In the genomic region with DNA sequence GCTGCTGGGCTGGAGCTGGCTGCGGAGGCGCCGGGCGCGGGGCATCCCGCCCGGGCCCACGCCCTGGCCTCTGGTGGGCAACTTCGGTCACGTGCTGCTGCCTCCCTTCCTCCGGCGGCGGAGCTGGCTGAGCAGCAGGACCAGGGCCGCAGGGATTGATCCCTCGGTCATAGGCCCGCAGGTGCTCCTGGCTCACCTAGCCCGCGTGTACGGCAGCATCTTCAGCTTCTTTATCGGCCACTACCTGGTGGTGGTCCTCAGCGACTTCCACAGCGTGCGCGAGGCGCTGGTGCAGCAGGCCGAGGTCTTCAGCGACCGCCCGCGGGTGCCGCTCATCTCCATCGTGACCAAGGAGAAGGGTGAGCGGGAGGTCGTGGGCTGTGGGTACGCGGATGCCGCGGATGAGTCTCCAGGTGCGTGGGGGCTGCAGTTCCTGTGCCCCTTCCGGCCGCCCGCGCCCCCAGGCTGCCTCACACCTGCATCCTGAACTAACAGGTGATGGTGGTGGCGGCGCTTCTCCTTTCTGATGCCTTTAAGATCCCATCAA, we compare ENCODE assay signal across 8 cellular contexts. TPM values are rescaled to one million over a fixed set of nuclear protein-coding genes. Genes with fewer than 3 reads are reported as not detected.
A peak's percentile ranks its signal among the peaks of the same experiment; 100 is the strongest.
DNase-seq lines count a peak whose midpoint lies in the region; ATAC-seq and TF ChIP-seq lines count a peak whose summit lies in the region.

No MANE protein-coding gene starts in this region.

- peak overlapping the region; percentile 78 for H3K4me3 ChIP-seq in GM23248
- H3K4me3 ChIP-seq in Peyer's patch = peak overlapping the region; percentile 77 to 92 (median 83)
- peak overlapping the region; percentile 57 for H3K4me3 ChIP-seq in astrocyte of the spinal cord (ENCODE audit: low read depth, low read length)
- H3K4me3 ChIP-seq in liver (ENCODE audit: low read depth in 1 of 3, low read length in 3 of 3) = peak overlapping the region; percentile 49 to 79 (median 72)

- TF ChIP-seq CTCF in CD4-positive, alpha-beta T cell (IDR thresholded peaks at IDR 0.05) = no peak
- TF ChIP-seq CTCF in Peyer's patch (IDR thresholded peaks at IDR 0.05) = peak in 1 of 6 experiments; percentile 6
- no peak for TF ChIP-seq CTCF in astrocyte of the spinal cord (IDR thresholded peaks at IDR 0.05; ENCODE audit: low read depth, low read length)
- no peak for TF ChIP-seq CTCF in liver (IDR thresholded peaks at IDR 0.05; ENCODE audit: low read depth, low read length, missing input control)

- no peaks in the 10 kb centered on the region for H3K9me2 ChIP-seq in GM23248 (ENCODE audit: insufficient read depth)

- no peak for TF ChIP-seq POLR2A in Peyer's patch (IDR thresholded peaks at IDR 0.05)

- H3K9ac ChIP-seq in GM23248 = peak overlapping the region; percentile 72
- H3K9ac ChIP-seq in liver (ENCODE audit: low read depth in 1 of 2, low read length in 2 of 2) = peak overlapping the region in 1 of 2 donors; percentile 8

- H4K20me1 ChIP-seq in GM23248 (ENCODE audit: insufficient read depth) = no peaks in the 10 kb centered on the region

- H3K4me1 ChIP-seq in GM23248 (ENCODE audit: insufficient read depth) = peaks cover 5% of the 10 kb centered on the region; the same call in 1 of the 2 replicates
- peaks cover 0 to 10% (median 5%) of the 10 kb centered on the region in 4 donors for H3K4me1 ChIP-seq in Peyer's patch
- peaks cover 0 to 17% (median 6%) of the 10 kb centered on the region in 4 donors for H3K4me1 ChIP-seq in liver (ENCODE audit: control insufficient read depth in 4 of 4, insufficient read depth in 4 of 4, low read length in 3 of 4)

- peak overlapping the region; percentile 71 for H3K27ac Mint-ChIP-seq in CD4-positive, alpha-beta T cell

- H3F3A ChIP-seq in GM23248 (ENCODE audit: insufficient read depth) = peaks cover 14% of the 10 kb centered on the region; the same call in 1 of the 2 replicates

- intact Hi-C loops in CD4-positive, alpha-beta T cell (cut with DNase I, micrococcal nuclease) = loop anchor here (2.0 to 10.0 kb wide), 5 partner anchors 55 to 1617 kb away; partner anchors contain the start of genes HADH (in 2 of the 2), AIMP1 (in 1 of the 2), OSTC (in 1 of the 2) and PAPSS1 (in 1 of the 2)

- no peaks in the 10 kb centered on the region for H3K27me3 ChIP-seq in CD4-positive, alpha-beta T cell (ENCODE audit: control insufficient read depth, insufficient read depth, low read length)
- H3K27me3 ChIP-seq in GM23248 (replicated peaks; ENCODE audit: insufficient read depth) (no peaks in the 10 kb centered on the region), Peyer's patch (no peaks in the 10 kb centered on the region), liver (ENCODE audit: control insufficient read depth in 4 of 4, insufficient read depth in 4 of 4, low read length in 3 of 4) (no peaks in the 10 kb centered on the region)

- H2AFZ ChIP-seq in GM23248 = peak overlapping the region; percentile 89

- WGBS in GM23248 (ENCODE audit: low coverage in 1 of 2, low lambda C conversion rate in 2 of 2, missing lambda C conversion rate in 2 of 2), 2 experiments = 5 to 6% methylated on average over 43 to 45 of the region's 45 CpGs
- 8% methylated on average over 45 of the region's 45 CpGs for WGBS in liver

- H3K79me2 ChIP-seq in GM23248 (ENCODE audit: insufficient read depth) = no peaks in the 10 kb centered on the region

- peak overlapping the region; percentile 93 for H3K4me3 Mint-ChIP-seq in CD4-positive, alpha-beta T cell

- POLR2A ChIA-PET in CD4-positive, alpha-beta T cell (lab: Charles Lee) = interaction anchor here (1.0 to 3.2 kb wide), 3 partner anchors 58 to 211 kb away, joined by 3 to 21 read pairs (median 15); partner anchors contain the start of genes HADH and PAPSS1

- in situ Hi-C loops in GM23248 (cut with MboI) (no loop called here), astrocyte of the spinal cord (cut with HindIII; ENCODE audit: low sequenced_read_pairs) (no loop called here)

- no peaks in the 10 kb centered on the region for H3K9me3 Mint-ChIP-seq in CD4-positive, alpha-beta T cell

- H3K9me3 ChIP-seq in CD4-positive, alpha-beta T cell (ENCODE audit: control insufficient read depth, low read length) = no peaks in the 10 kb centered on the region
- H3K9me3 ChIP-seq in GM23248 (ENCODE audit: low read depth) (no peaks in the 10 kb centered on the region), Peyer's patch (no peaks in the 10 kb centered on the region), liver (ENCODE audit: control insufficient read depth in 4 of 4, low read length in 3 of 4) (no peaks in the 10 kb centered on the region)

- H3K27me3 Mint-ChIP-seq in CD4-positive, alpha-beta T cell = no peaks in the 10 kb centered on the region

- H3K36me3 Mint-ChIP-seq in CD4-positive, alpha-beta T cell (ENCODE audit: low read depth) = peaks cover 11% of the 10 kb centered on the region

- H3K27ac ChIP-seq in CD4-positive, alpha-beta T cell (ENCODE audit: low read depth, low read length) = no peak overlapping the region
- H3K27ac ChIP-seq in GM23248 (peak overlapping the region; percentile 36; the same call in 1 of the 2 replicates), Peyer's patch (peak overlapping the region; percentile 77 to 91 (median 84)), liver (ENCODE audit: low read depth in 1 of 2, low read length in 2 of 2) (peak overlapping the region; percentile 88 to 95)

- peak overlapping the region; percentile 93 for H3K4me2 ChIP-seq in GM23248 (ENCODE audit: unreplicated experiment)

- CTCF ChIA-PET in CD4-positive, alpha-beta T cell (lab: Charles Lee) = no interaction called here

- no peak for TF ChIP-seq RAD21 in liver (IDR thresholded peaks at IDR 0.05)

- ATAC-seq in CD4-positive, alpha-beta T cell (ENCODE audit: poor library complexity) = peak; percentile 8
- ATAC-seq in GM18909 (IDR thresholded peaks at IDR 0.05; ENCODE audit: poor library complexity, unreplicated experiment) = no peak

- H3K36me3 ChIP-seq in GM23248 (ENCODE audit: low read depth) = no peaks in the 10 kb centered on the region
- no peaks in the 10 kb centered on the region for H3K36me3 ChIP-seq in Peyer's patch
- no peaks in the 10 kb centered on the region for H3K36me3 ChIP-seq in liver (ENCODE audit: control insufficient read depth in 4 of 4, insufficient read depth in 3 of 4, low read depth in 1 of 4, low read length in 3 of 4)

- H3K4me1 Mint-ChIP-seq in CD4-positive, alpha-beta T cell (ENCODE audit: low read depth) = peaks cover 55% of the 10 kb centered on the region

- peak in 8 of 10 experiments; percentile 0 to 39 (median 10) for DNase-seq in CD4-positive, alpha-beta T cell
- DNase-seq in GM23248 (no peak), Peyer's patch (peak in 2 of 3 donors; percentile 79), astrocyte of the spinal cord (ENCODE audit: low read depth, low spot score) (no peak), NCI-H2107 treated with DMSO at 0.1 percent for 48 hours (lab: John Stamatoyannopoulos, UW; ENCODE audit: unreplicated experiment) (no peak)
- DNase-seq in stimulated activated CD4-positive, alpha-beta T cell treated with anti-CD3 and anti-CD28 coated beads, TNF-alpha, amount 100 ng/mL, for 4 hours (ENCODE audit: low read depth in 3 of 3) = peak in 2 of 3 experiments; percentile 6 to 17

TF ChIP-seq in liver, 16 proteins besides CTCF, POLR2A, EP300 and RAD21 (continues in another document):
- TF ChIP-seq HNF4A (conservative IDR thresholded peaks at IDR 0.05) = no peak
- no peak for TF ChIP-seq MAX (IDR thresholded peaks at IDR 0.05)
- TF ChIP-seq FOXA1 (IDR thresholded peaks at IDR 0.05) = no peak
- TF ChIP-seq, protein P1, sequence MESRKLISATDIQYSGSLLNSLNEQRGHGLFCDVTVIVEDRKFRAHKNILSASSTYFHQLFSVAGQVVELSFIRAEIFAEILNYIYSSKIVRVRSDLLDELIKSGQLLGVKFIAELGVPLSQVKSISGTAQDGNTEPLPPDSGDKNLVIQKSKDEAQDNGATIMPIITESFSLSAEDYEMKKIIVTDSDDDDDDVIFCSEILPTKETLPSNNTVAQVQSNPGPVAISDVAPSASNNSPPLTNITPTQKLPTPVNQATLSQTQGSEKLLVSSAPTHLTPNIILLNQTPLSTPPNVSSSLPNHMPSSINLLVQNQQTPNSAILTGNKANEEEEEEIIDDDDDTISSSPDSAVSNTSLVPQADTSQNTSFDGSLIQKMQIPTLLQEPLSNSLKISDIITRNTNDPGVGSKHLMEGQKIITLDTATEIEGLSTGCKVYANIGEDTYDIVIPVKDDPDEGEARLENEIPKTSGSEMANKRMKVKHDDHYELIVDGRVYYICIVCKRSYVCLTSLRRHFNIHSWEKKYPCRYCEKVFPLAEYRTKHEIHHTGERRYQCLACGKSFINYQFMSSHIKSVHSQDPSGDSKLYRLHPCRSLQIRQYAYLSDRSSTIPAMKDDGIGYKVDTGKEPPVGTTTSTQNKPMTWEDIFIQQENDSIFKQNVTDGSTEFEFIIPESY (IDR thresholded peaks at IDR 0.05) = no peak
- TF ChIP-seq NR2F2 (IDR thresholded peaks at IDR 0.05) = no peak
- TF ChIP-seq SP1 (IDR thresholded peaks at IDR 0.05) = no peak
- TF ChIP-seq, protein P2, sequence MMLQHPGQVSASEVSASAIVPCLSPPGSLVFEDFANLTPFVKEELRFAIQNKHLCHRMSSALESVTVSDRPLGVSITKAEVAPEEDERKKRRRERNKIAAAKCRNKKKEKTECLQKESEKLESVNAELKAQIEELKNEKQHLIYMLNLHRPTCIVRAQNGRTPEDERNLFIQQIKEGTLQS (IDR thresholded peaks at IDR 0.05) = no peak
- TF ChIP-seq HNF4G (IDR thresholded peaks at IDR 0.05) = no peak

RNA-seq across cellular contexts. Expression of gene CYP2U1, which starts 0.5 kb away (rescaled TPM):
- total RNA-seq in CD4-positive, alpha-beta T cell = 1 to 10 TPM; 2.9 to 4.0 TPM
- 7.6 and 8.6 TPM in 2 replicates for total RNA-seq in GM23248 (2014; rRNA removed; shearing (Covaris generic))
- polyA plus RNA-seq in GM23248 (2016; fragmentation: Nextera tagmentation; extraction: Ambion mirVana) (6.8 and 7.1 TPM in 2 replicates), liver (1 to 10 TPM; 2.8 to 3.5 TPM)
- total RNA-seq in Peyer's patch (10 to 100 TPM in 2 of 4 donors, 1 to 10 TPM in 2; 4.9 to 14.9 (median 7.7) TPM), liver (1 to 10 TPM; 2.0 to 4.9 TPM)

RNA-seq across cellular contexts. Expression of gene HADH, which starts 57.8 kb away (rescaled TPM):
- 10 to 100 TPM; 16.1 to 16.3 TPM for total RNA-seq in CD4-positive, alpha-beta T cell
- 4.0 and 4.5 TPM in 2 replicates for total RNA-seq in GM23248 (2014; rRNA removed; shearing (Covaris generic))
- polyA plus RNA-seq in GM23248 (2016; fragmentation: Nextera tagmentation; extraction: Ambion mirVana) (30.1 and 30.8 TPM in 2 replicates), liver (100 to 1,000 TPM; 140 TPM)
- total RNA-seq in Peyer's patch (100 to 1,000 TPM; 110 to 173 (median 131) TPM), liver (10 to 100 TPM; 27.5 to 48.8 TPM)

Comparison
In these comparisons a context has a peak if more than half of its experiments do, and no peak if none do; other contexts are left out.
1. DNase-seq: peak in CD4-positive, alpha-beta T cell (8 of 10), Peyer's patch (2 of 3) and stimulated activated CD4-positive, alpha-beta T cell treated with anti-CD3 and anti-CD28 coated beads, TNF-alpha, amount 100 ng/mL, for 4 hours (2 of 3); none in GM23248 (single experiment), astrocyte of the spinal cord (single experiment) and NCI-H2107 treated with DMSO at 0.1 percent for 48 hours (single experiment).
2. Peak in every context shown above with its lines, with median percentiles within 50 percentile points of each other: H3K4me3 ChIP-seq.